In the genomic region with DNA sequence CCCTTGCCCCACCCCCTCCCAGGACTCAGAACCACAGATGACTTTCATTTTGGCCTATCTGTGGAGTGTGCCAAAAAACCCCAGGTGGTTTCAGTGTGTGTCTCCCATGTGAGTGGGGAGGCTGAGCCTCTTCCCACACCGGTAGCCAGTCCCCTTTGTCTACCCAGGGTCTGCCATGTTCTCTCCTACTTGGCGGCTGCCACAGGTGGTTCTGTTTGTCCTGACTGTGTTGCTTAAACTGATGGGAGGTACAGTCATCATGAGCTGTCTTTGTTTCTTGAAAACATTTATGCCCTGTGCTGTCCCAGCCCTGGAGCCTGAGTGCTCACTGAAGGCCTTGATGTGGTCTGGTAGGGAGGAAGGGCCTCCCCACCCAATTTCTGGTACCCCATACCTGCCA, we compare ENCODE assay signal across 12 cellular contexts. TPM values are rescaled to one million over a fixed set of nuclear protein-coding genes. Genes with fewer than 3 reads are reported as not detected.
DNase-seq lines count a peak whose midpoint lies in the region; ATAC-seq and TF ChIP-seq lines count a peak whose summit lies in the region.
"Had no signal": no experiment of that assay in that cellular context is flagged by ENCODE, and none has a peak within 500 bp of the region (broad histone marks: within the 10 kb centered on the region; RNA-seq: fewer than 3 reads in every experiment).

No MANE protein-coding gene starts in this region.

- 93 to 98% methylated on average over 2 of the region's 2 CpGs for WGBS in aorta, 2 donors
- 93% methylated on average over 2 of the region's 2 CpGs for WGBS in suprapubic skin

- TF ChIP-seq CTCF in MCF 10A (IDR thresholded peaks at IDR 0.05; ENCODE audit: unreplicated experiment) (no peak), breast epithelium (IDR thresholded peaks at IDR 0.05) (no peak), foreskin keratinocyte (conservative IDR thresholded peaks at IDR 0.05) (no peak), suprapubic skin (IDR thresholded peaks at IDR 0.05) (no peak)

- CTCF ChIA-PET in MCF 10A (lab: Yijun Ruan, JAX), result interaction anchor here (0.6 to 2.3 kb wide), 3 partner anchors 13 to 82 kb away, joined by 3 to 6 read pairs (median 4); no protein-coding TSS in a partner anchor

- no peak overlapping the region for H3K4me3 Mint-ChIP-seq in MCF 10A (ENCODE audit: unreplicated experiment)
- peak overlapping the region; percentile 19 for H3K4me3 Mint-ChIP-seq in activated T-cell treated with anti-CD3 and anti-CD28 coated beads, Interleukin-2, amount 50 U/mL, for 4 hours

- H3K9me3 Mint-ChIP-seq in MCF 10A (ENCODE audit: unreplicated experiment), result no peaks in the 10 kb centered on the region
- no peaks in the 10 kb centered on the region for H3K9me3 Mint-ChIP-seq in activated T-cell treated with anti-CD3 and anti-CD28 coated beads, Interleukin-2, amount 50 U/mL, for 4 hours

- ATAC-seq in activated T-cell treated with anti-CD3 and anti-CD28 coated beads, Interleukin-2, amount 50 U/mL, for 4 hours, result peak; percentile 91
- ATAC-seq in foreskin keratinocyte (peak; percentile 88), aorta (ENCODE audit: low FRiP score) (no peak)

- H3K27me3 Mint-ChIP-seq in MCF 10A (ENCODE audit: insufficient read depth, unreplicated experiment), result no peaks in the 10 kb centered on the region
- H3K27me3 Mint-ChIP-seq in activated T-cell treated with anti-CD3 and anti-CD28 coated beads, Interleukin-2, amount 50 U/mL, for 4 hours (ENCODE audit: low read depth), result no peaks in the 10 kb centered on the region

- H3K27ac ChIP-seq in breast epithelium (peak overlapping the region in 1 of 2 donors; percentile 93), foreskin keratinocyte (no peak overlapping the region), aorta (ENCODE audit: low read depth in 1 of 2, low read length in 2 of 2) (peak overlapping the region; percentile 20 to 84), suprapubic skin (no peak overlapping the region)
- H3K27ac ChIP-seq: VCaP had no signal

- H3K36me3 ChIP-seq in breast epithelium, result no peaks in the 10 kb centered on the region
- H3K36me3 ChIP-seq in aorta (ENCODE audit: control insufficient read depth in 1 of 2, insufficient read depth in 2 of 2, low read length in 1 of 2), result no peaks in the 10 kb centered on the region
- peaks cover 28% of the 10 kb centered on the region for H3K36me3 ChIP-seq in suprapubic skin

- intact Hi-C loops in MCF 10A (cut with micrococcal nuclease), result no loop called here
- intact Hi-C loops in breast epithelium (cut with DNase I; ENCODE audit: low total_unique reads), result no loop called here
- intact Hi-C loops in aorta (cut with DNase I), result no loop called here

- no TSS peak for BruUV-seq in MCF 10A (replicated peaks; lab: Mats Ljungman, UMichigan)

- peaks cover 7% of the 10 kb centered on the region for H3K36me3 Mint-ChIP-seq in MCF 10A (ENCODE audit: insufficient read depth, unreplicated experiment)
- H3K36me3 Mint-ChIP-seq in activated T-cell treated with anti-CD3 and anti-CD28 coated beads, Interleukin-2, amount 50 U/mL, for 4 hours (ENCODE audit: insufficient read depth), result peaks cover 14% of the 10 kb centered on the region

- no peak overlapping the region for H3K4me3 ChIP-seq in breast epithelium
- H3K4me3 ChIP-seq in aorta (ENCODE audit: low read length in 2 of 2), result no peak overlapping the region
- H3K4me3 ChIP-seq in suprapubic skin, result no peak overlapping the region

- DNase-seq in MCF 10A (ENCODE audit: unreplicated experiment) (peak; percentile 50), breast epithelium (ENCODE audit: low spot score in 2 of 2) (no peak), foreskin keratinocyte (peak; percentile 44 to 70), aorta (no peak), NCI-H128 (lab: John Stamatoyannopoulos, UW; ENCODE audit: unreplicated experiment) (no peak), suprapubic skin (ENCODE audit: low spot score in 2 of 2) (no peak), iPS-NIHi11 (ENCODE audit: low spot score) (no peak)
- DNase-seq in activated T-cell treated with anti-CD3 and anti-CD28 coated beads, Interleukin-2, amount 50 U/mL, for 4 hours, result no peak
- DNase-seq: central memory CD4-positive, alpha-beta T cell; NCI-H510A treated with DMSO at 0.1 percent for 48 hours; nucleus accumbens had no signal

- no peaks in the 10 kb centered on the region for H3K9me3 ChIP-seq in breast epithelium
- H3K9me3 ChIP-seq in aorta (ENCODE audit: control insufficient read depth, low read length), result no peaks in the 10 kb centered on the region
- H3K9me3 ChIP-seq in suprapubic skin, result no peaks in the 10 kb centered on the region

- H3K27me3 ChIP-seq in breast epithelium (no peaks in the 10 kb centered on the region), foreskin keratinocyte (no peaks in the 10 kb centered on the region), aorta (ENCODE audit: control insufficient read depth in 1 of 2, insufficient read depth in 2 of 2, low read length in 1 of 2) (no peaks in the 10 kb centered on the region), suprapubic skin (no peaks in the 10 kb centered on the region)

- H3K27ac Mint-ChIP-seq in MCF 10A (ENCODE audit: low read depth, unreplicated experiment), result peak overlapping the region; percentile 57

- TF ChIP-seq EP300 in suprapubic skin (IDR thresholded peaks at IDR 0.05), result no peak

- peaks cover 14 to 26% of the 10 kb centered on the region in 2 donors for H3K4me1 ChIP-seq in breast epithelium
- peaks cover 8% of the 10 kb centered on the region for H3K4me1 ChIP-seq in foreskin keratinocyte
- H3K4me1 ChIP-seq in aorta (ENCODE audit: control insufficient read depth in 1 of 2, insufficient read depth in 2 of 2, low read length in 2 of 2), result peaks cover 0 to 3% of the 10 kb centered on the region in 2 donors
- H3K4me1 ChIP-seq in suprapubic skin, result peaks cover 29% of the 10 kb centered on the region

- TF ChIP-seq POLR2A in breast epithelium (IDR thresholded peaks at IDR 0.05), result no peak
- no peak for TF ChIP-seq POLR2A in suprapubic skin (IDR thresholded peaks at IDR 0.05)

- POLR2A ChIA-PET in MCF 10A (lab: Yijun Ruan, JAX), result no interaction called here

- peaks cover 17% of the 10 kb centered on the region for H3K4me1 Mint-ChIP-seq in MCF 10A (ENCODE audit: insufficient read depth, unreplicated experiment)
- H3K4me1 Mint-ChIP-seq in activated T-cell treated with anti-CD3 and anti-CD28 coated beads, Interleukin-2, amount 50 U/mL, for 4 hours (ENCODE audit: low read depth), result peaks cover 62% of the 10 kb centered on the region

RNA-seq across cellular contexts. Expression of a gene that starts 39.7 kb away (rescaled TPM):
- 13.3 and 32.8 TPM in 2 replicates for total RNA-seq in MCF 10A (2022)
- 1 to 10 TPM in 2 of 3 donors, under 1 TPM in 1; 0.80 to 7.9 (median 5.6) TPM for total RNA-seq in breast epithelium
- 1 to 10 TPM; 1.2 to 1.7 (median 1.6) TPM for total RNA-seq in activated T-cell treated with anti-CD3 and anti-CD28 coated beads, Interleukin-2, amount 50 U/mL, for 4 hours
- 0.03 and 0.04 TPM in 2 replicates for total RNA-seq in foreskin keratinocyte
- 0.04 TPM in 1 of 2 replicates, not detected in the other for polyA plus RNA-seq in foreskin keratinocyte
- total RNA-seq in aorta, result 10 to 100 TPM; 11.2 to 15.0 TPM
- 10 to 100 TPM in 1 of 2 donors, 1 to 10 TPM in 1; 7.1 to 79.5 TPM for polyA plus RNA-seq in aorta
- 10 to 100 TPM in 3 of 4 donors, 1 to 10 TPM in 1; 5.1 to 41.4 (median 29.0) TPM for total RNA-seq in suprapubic skin

Comparison
In these comparisons a context has a peak if more than half of its experiments do, and no peak if none do; other contexts are left out.
1. DNase-seq: peak in MCF 10A (single experiment) and foreskin keratinocyte (2 of 2); none in breast epithelium (0 of 2), activated T-cell treated with anti-CD3 and anti-CD28 coated beads, Interleukin-2, amount 50 U/mL, for 4 hours (single experiment), aorta (0 of 2), NCI-H128 (single experiment), suprapubic skin (0 of 2) and iPS-NIHi11 (single experiment).
2. H3K27ac ChIP-seq: peak in aorta (2 of 2); none in foreskin keratinocyte (single experiment) and suprapubic skin (single experiment).